Comparison of ENCODE assay signal across 18 cellular contexts in the genomic region with DNA sequence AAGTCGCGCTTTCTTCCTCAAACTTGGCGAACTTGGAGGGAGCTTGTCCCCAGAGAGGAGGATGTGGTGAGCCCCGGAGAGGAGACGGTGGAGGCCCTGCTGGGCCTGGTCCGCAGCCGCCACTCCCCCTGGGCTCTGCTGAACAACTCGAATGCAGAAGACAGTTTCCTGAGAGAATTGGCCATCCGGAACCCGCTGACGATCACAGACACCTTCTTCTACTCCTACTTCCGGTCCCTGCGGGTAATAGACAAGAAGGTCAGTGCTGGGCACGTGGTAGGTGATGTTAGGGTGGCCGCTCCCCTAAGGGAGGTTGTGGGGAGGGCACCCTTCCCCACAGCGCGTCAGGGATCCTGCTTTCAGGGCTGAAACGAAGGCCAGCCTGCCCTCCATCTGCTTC. TPM values are rescaled to one million over a fixed set of nuclear protein-coding genes. Genes with fewer than 3 reads are reported as not detected.
DNase-seq lines count a peak whose midpoint lies in the region; ATAC-seq and TF ChIP-seq lines count a peak whose summit lies in the region.
"Had no signal": no experiment of that assay in that cellular context is flagged by ENCODE, and none has a peak within 500 bp of the region (broad histone marks: within the 10 kb centered on the region; RNA-seq: fewer than 3 reads in every experiment).

No MANE protein-coding gene starts in this region.

- no peak for ATAC-seq in activated CD8-positive, alpha-beta T cell treated with anti-CD3 and anti-CD28 coated beads for 36 hours
- peak; percentile 76 to 86 (median 83) for ATAC-seq in natural killer cell
- ATAC-seq in gastrocnemius medialis = no peak
- ATAC-seq: HCT116 had no signal

- H3K4me1 ChIP-seq in gastrocnemius medialis = no peaks in the 10 kb centered on the region
- H3K4me1 ChIP-seq: uterus had no signal

- H3K27me3 Mint-ChIP-seq in CD14-positive monocyte (ENCODE audit: low read depth in 3 of 3) = peaks cover 17 to 34% (median 27%) of the 10 kb centered on the region in 3 donors
- H3K27me3 Mint-ChIP-seq in activated CD8-positive, alpha-beta T cell treated with anti-CD3 and anti-CD28 coated beads for 36 hours = peaks cover 9% of the 10 kb centered on the region
- H3K27me3 Mint-ChIP-seq in natural killer cell (ENCODE audit: low read depth in 2 of 2) = no peaks in the 10 kb centered on the region

- in situ Hi-C loops in gastrocnemius medialis (cut with MboI; ENCODE audit: low sequenced_read_pairs in 4 of 4) = no loop called here

- POLR2A ChIA-PET in activated CD8-positive, alpha-beta T cell treated with anti-CD3 and anti-CD28 coated beads for 36 hours (lab: Charles Lee) = interaction anchor here (1.4 kb wide), 1 partner anchor 11 kb away, joined by 5 read pairs; the partner anchor contains the start of gene IL31

- TF ChIP-seq CTCF in CD14-positive monocyte (IDR thresholded peaks at IDR 0.05) (no peak), GM12865 (IDR thresholded peaks at IDR 0.05; ENCODE audit: insufficient read depth, low read depth, low read length, missing control alignments) (no peak), natural killer cell (IDR thresholded peaks at IDR 0.05) (no peak), gastrocnemius medialis (IDR thresholded peaks at IDR 0.05 in 4 of 5, conservative IDR thresholded peaks at IDR 0.05 in 1 of 5) (no peak)
- no peak for TF ChIP-seq CTCF in activated CD8-positive, alpha-beta T cell treated with anti-CD3 and anti-CD28 coated beads for 36 hours (IDR thresholded peaks at IDR 0.05)

- TF ChIP-seq POLR2A in gastrocnemius medialis (IDR thresholded peaks at IDR 0.05) = no peak

- H3K27ac ChIP-seq in gastrocnemius medialis = no peak overlapping the region
- H3K27ac ChIP-seq: ascending aorta, HL-60, uterus had no signal

- H3K27ac Mint-ChIP-seq in CD14-positive monocyte = no peak overlapping the region
- H3K27ac Mint-ChIP-seq in activated CD8-positive, alpha-beta T cell treated with anti-CD3 and anti-CD28 coated beads for 36 hours = no peak overlapping the region
- H3K27ac Mint-ChIP-seq in natural killer cell = peak overlapping the region; percentile 93 to 98

- peaks cover 0 to 3% of the 10 kb centered on the region in 2 donors for H3K36me3 Mint-ChIP-seq in CD14-positive monocyte
- no peaks in the 10 kb centered on the region for H3K36me3 Mint-ChIP-seq in activated CD8-positive, alpha-beta T cell treated with anti-CD3 and anti-CD28 coated beads for 36 hours (ENCODE audit: low read depth)
- H3K36me3 Mint-ChIP-seq in natural killer cell = no peaks in the 10 kb centered on the region

- no peak overlapping the region for H3K4me3 ChIP-seq in GM12865 (ENCODE audit: low read depth, low read length)
- no peak overlapping the region for H3K4me3 ChIP-seq in gastrocnemius medialis
- H3K4me3 ChIP-seq: ascending aorta, uterus had no signal

- H3K4me3 Mint-ChIP-seq in CD14-positive monocyte (peak overlapping the region; percentile 59 to 94), natural killer cell (peak overlapping the region; percentile 92)
- H3K4me3 Mint-ChIP-seq in activated CD8-positive, alpha-beta T cell treated with anti-CD3 and anti-CD28 coated beads for 36 hours = peak overlapping the region; percentile 20

- H3K4me1 Mint-ChIP-seq in CD14-positive monocyte (peaks cover 26% of the 10 kb centered on the region), natural killer cell (peaks cover 23 to 25% of the 10 kb centered on the region in 2 donors)
- H3K4me1 Mint-ChIP-seq in activated CD8-positive, alpha-beta T cell treated with anti-CD3 and anti-CD28 coated beads for 36 hours (ENCODE audit: low read depth) = peaks cover 10% of the 10 kb centered on the region

- CTCF ChIA-PET in activated CD8-positive, alpha-beta T cell treated with anti-CD3 and anti-CD28 coated beads for 36 hours (lab: Charles Lee) = no interaction called here

- H3K27me3 ChIP-seq in gastrocnemius medialis = peaks cover 0 to 10% (median 0%) of the 10 kb centered on the region in 3 donors
- H3K27me3 ChIP-seq: ascending aorta, uterus had no signal

- H3K36me3 ChIP-seq in gastrocnemius medialis = no peaks in the 10 kb centered on the region
- H3K36me3 ChIP-seq: ascending aorta, uterus had no signal

- H3K9me3 ChIP-seq in gastrocnemius medialis = no peaks in the 10 kb centered on the region
- H3K9me3 ChIP-seq: ascending aorta, uterus had no signal

- H3K9me3 Mint-ChIP-seq in CD14-positive monocyte (peaks cover 0 to 3% (median 0%) of the 10 kb centered on the region in 7 donors), natural killer cell (no peaks in the 10 kb centered on the region)
- H3K9me3 Mint-ChIP-seq in activated CD8-positive, alpha-beta T cell treated with anti-CD3 and anti-CD28 coated beads for 36 hours = no peaks in the 10 kb centered on the region

- DNase-seq in CD14-positive monocyte (ENCODE audit: low spot score) (no peak), GM12865 (ENCODE audit: low read depth) (peak; percentile 36), natural killer cell (peak; percentile 39), midbrain (lab: John Stamatoyannopoulos, UW) (no peak), SHP77 (lab: John Stamatoyannopoulos, UW) (no peak), NCI-H2029 (lab: John Stamatoyannopoulos, UW) (no peak), gastrocnemius medialis (no peak)
- peak; percentile 25 for DNase-seq in activated CD8-positive, alpha-beta T cell treated with anti-CD3 and anti-CD28 coated beads for 36 hours
- DNase-seq: activated CD8-positive, alpha-beta memory T cell treated with anti-CD3 and anti-CD28 coated beads, Interleukin-2, amount 50 U/mL, for 48 hours; NCI-H82; SHP77 treated with DMSO at 0.1 percent for 48 hours; stimulated activated CD4-positive, alpha-beta T cell treated with anti-CD3 and anti-CD28 coated beads, Interleukin-2, amount 100 ng/mL, for 24 hours; uterus had no signal

- intact Hi-C loops in CD14-positive monocyte (cut with micrococcal nuclease) (no loop called here), natural killer cell (cut with micrococcal nuclease) (no loop called here), gastrocnemius medialis (cut with DNase I; ENCODE audit: low total_unique reads) (loop anchor here (5.0 kb wide), 1 partner anchor 42 kb away; no protein-coding TSS in a partner anchor)
- intact Hi-C loops in activated CD8-positive, alpha-beta T cell treated with anti-CD3 and anti-CD28 coated beads for 36 hours (cut with micrococcal nuclease) = loop anchor here (10.0 kb wide), 1 partner anchor 50 kb away; no protein-coding TSS in a partner anchor

RNA-seq across cellular contexts. Expression of gene LRRC43, which starts 1.6 kb away (rescaled TPM):
- not detected for polyA plus RNA-seq in CD14-positive monocyte
- total RNA-seq in activated CD8-positive, alpha-beta T cell treated with anti-CD3 and anti-CD28 coated beads for 36 hours = not detected
- total RNA-seq in natural killer cell (10 to 100 TPM in 1 of 3 donors, 1 to 10 TPM in 2; 5.0 to 18.5 (median 8.5) TPM), gastrocnemius medialis (not detected)
- total RNA-seq: ascending aorta had no signal

RNA-seq across cellular contexts. Expression of gene IL31, which starts 10.5 kb away (rescaled TPM):
- polyA plus RNA-seq in CD14-positive monocyte = not detected
- not detected for total RNA-seq in activated CD8-positive, alpha-beta T cell treated with anti-CD3 and anti-CD28 coated beads for 36 hours
- total RNA-seq in natural killer cell (not detected), gastrocnemius medialis (not detected)
- total RNA-seq: ascending aorta, renal cortical epithelial cell, uterus had no signal
- polyA plus RNA-seq: BJ had no signal

RNA-seq across cellular contexts. Expression of gene B3GNT4, which starts 19.0 kb away (rescaled TPM):
- polyA plus RNA-seq in CD14-positive monocyte = not detected
- total RNA-seq in activated CD8-positive, alpha-beta T cell treated with anti-CD3 and anti-CD28 coated beads for 36 hours = 1 to 10 TPM; 3.6 to 5.1 TPM
- total RNA-seq in natural killer cell = under 1 TPM; 0.25 to 0.68 (median 0.34) TPM
- not detected for total RNA-seq in gastrocnemius medialis
- total RNA-seq: ascending aorta had no signal

RNA-seq across cellular contexts. Expression of gene DIABLO, which starts 41.3 kb away (rescaled TPM):
- 10 to 100 TPM; 51.3 to 55.9 TPM for polyA plus RNA-seq in CD14-positive monocyte
- 10 to 100 TPM; 50.5 to 55.2 TPM for total RNA-seq in activated CD8-positive, alpha-beta T cell treated with anti-CD3 and anti-CD28 coated beads for 36 hours
- total RNA-seq in natural killer cell (100 to 1,000 TPM in 2 of 3 donors, 10 to 100 TPM in 1; 84.8 to 102 (median 101) TPM), gastrocnemius medialis (10 to 100 TPM; 32.8 to 63.8 (median 44.5) TPM)

Comparison
In these comparisons a context has a peak if more than half of its experiments do, and no peak if none do; other contexts are left out.
1. DNase-seq: peak in GM12865 (single experiment), activated CD8-positive, alpha-beta T cell treated with anti-CD3 and anti-CD28 coated beads for 36 hours (single experiment) and natural killer cell (single experiment); none in CD14-positive monocyte (single experiment), midbrain (single experiment), SHP77 (0 of 2), NCI-H2029 (single experiment) and gastrocnemius medialis (0 of 2).
2. H3K27ac Mint-ChIP-seq: peak in natural killer cell (2 of 2); none in CD14-positive monocyte (0 of 7) and activated CD8-positive, alpha-beta T cell treated with anti-CD3 and anti-CD28 coated beads for 36 hours (single experiment).
3. H3K4me3 Mint-ChIP-seq: peak in every context shown above with its lines; median percentile 92 in natural killer cell; 76 in CD14-positive monocyte; 20 in activated CD8-positive, alpha-beta T cell treated with anti-CD3 and anti-CD28 coated beads for 36 hours.
4. ATAC-seq: peak in natural killer cell (3 of 3); none in activated CD8-positive, alpha-beta T cell treated with anti-CD3 and anti-CD28 coated beads for 36 hours (single experiment) and gastrocnemius medialis (0 of 2).
5. RNA of gene LRRC43, which starts 1.6 kb away (total RNA-seq): 5.0 to 18.5 TPM in natural killer cell; not detected in activated CD8-positive, alpha-beta T cell treated with anti-CD3 and anti-CD28 coated beads for 36 hours and not detected in gastrocnemius medialis; every median in the first group is over 4 times any median in the second.
6. intact Hi-C loops: an anchor here in activated CD8-positive, alpha-beta T cell treated with anti-CD3 and anti-CD28 coated beads for 36 hours (10.0 kb wide) and gastrocnemius medialis (5.0 kb wide); none called in CD14-positive monocyte and natural killer cell.